Comparison of ENCODE assay signal across 17 cellular contexts in the genomic region with DNA sequence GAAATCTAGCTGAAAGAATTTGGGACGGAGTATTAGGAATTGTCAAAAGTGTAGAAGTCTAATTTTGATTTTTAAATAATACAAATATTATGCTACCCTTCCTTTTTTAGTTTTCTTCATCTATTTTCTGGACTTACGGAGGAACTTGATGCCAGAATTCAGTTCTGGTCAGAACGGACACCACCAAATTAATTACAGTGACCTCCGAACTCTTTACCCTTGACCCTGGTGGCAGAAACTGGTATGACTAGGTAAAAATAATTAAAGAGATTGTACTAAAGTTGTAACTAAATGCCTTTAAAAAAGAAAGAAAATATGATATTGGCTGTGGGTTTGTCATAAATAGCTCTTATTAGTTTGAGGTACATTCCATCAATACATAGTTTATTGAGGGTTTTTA.
DNase-seq lines count a peak whose midpoint lies in the region; ATAC-seq and TF ChIP-seq lines count a peak whose summit lies in the region.
"Had no signal": no experiment of that assay in that cellular context is flagged by ENCODE, and none has a peak within 500 bp of the region (broad histone marks: within the 10 kb centered on the region; RNA-seq: fewer than 3 reads in every experiment).

No MANE protein-coding gene starts in this region.

- no peaks in the 10 kb centered on the region for H3K27me3 ChIP-seq in cardiac muscle cell
- H3K27me3 ChIP-seq in PC-3 (ENCODE audit: low read length), result no peaks in the 10 kb centered on the region
- H3K27me3 ChIP-seq: hepatocyte had no signal

- TF ChIP-seq CTCF in cardiac muscle cell (IDR thresholded peaks at IDR 0.05; ENCODE audit: low read depth, low read length) (peak; percentile 10), PC-3 (conservative IDR thresholded peaks at IDR 0.05; ENCODE audit: low read depth, low read length) (0 out of 2 replicates have a peak, but pooled peaks have one; percentile 34), fibroblast of villous mesenchyme (IDR thresholded peaks at IDR 0.05; ENCODE audit: insufficient read depth, low read depth, low read length) (peak; percentile 24), GM20000 (IDR thresholded peaks at IDR 0.05; ENCODE audit: extremely low read depth, missing control alignments) (no peak)

- ATAC-seq in left cardiac atrium (no peak), PC-3 (no peak)
- ATAC-seq: stimulated activated naive CD8-positive, alpha-beta T cell treated with anti-CD3 and anti-CD28 coated beads, Interleukin-15, amount 100 ng/mL, for 72 hours had no signal

- H3F3A ChIP-seq in PC-3 (ENCODE audit: low read length, unreplicated experiment), result no peaks in the 10 kb centered on the region

- H3K4me1 ChIP-seq in cardiac muscle cell (ENCODE audit: low read depth), result no peaks in the 10 kb centered on the region
- no peaks in the 10 kb centered on the region for H3K4me1 ChIP-seq in PC-3 (ENCODE audit: insufficient read depth, low read length)

- no peak overlapping the region for H2AFZ ChIP-seq in PC-3 (ENCODE audit: low read length)
- H2AFZ ChIP-seq: hepatocyte had no signal

- BruUV-seq in PC-3 (replicated peaks; lab: Mats Ljungman, UMichigan), result no TSS peak

- H3K9me3 ChIP-seq in cardiac muscle cell (ENCODE audit: low read depth), result no peaks in the 10 kb centered on the region
- H3K9me3 ChIP-seq in PC-3 (ENCODE audit: low read length), result no peaks in the 10 kb centered on the region

- H3K4me2 ChIP-seq in PC-3 (ENCODE audit: low read length), result no peak overlapping the region
- H3K4me2 ChIP-seq: hepatocyte had no signal

- no peaks in the 10 kb centered on the region for H3K36me3 ChIP-seq in cardiac muscle cell
- H3K36me3 ChIP-seq in PC-3 (ENCODE audit: low read depth, low read length), result no peaks in the 10 kb centered on the region

- no peaks in the 10 kb centered on the region for H3K79me2 ChIP-seq in PC-3 (ENCODE audit: low read length)
- H3K79me2 ChIP-seq: hepatocyte had no signal

- CTCF ChIA-PET in PC-3 (lab: Charles Lee), result no interaction called here

- intact Hi-C loops in left cardiac atrium (cut with DNase I) (no loop called here), PC-3 (cut with micrococcal nuclease) (loop anchor here (10.0 kb wide), 3 partner anchors 167 to 787 kb away; no protein-coding TSS in a partner anchor), posterior vena cava (cut with DNase I) (no loop called here)

- DNase-seq in cardiac muscle cell (ENCODE audit: low read depth in 1 of 2, low spot score in 1 of 2) (no peak), left cardiac atrium (no peak), PC-3 (no peak), fibroblast of villous mesenchyme (ENCODE audit: low read depth) (no peak), GM19240 (ENCODE audit: insufficient read length, low spot score) (no peak), erythroblast (lab: John Stamatoyannopoulos, UW) (no peak), GM20000 (ENCODE audit: low spot score) (no peak), posterior vena cava (ENCODE audit: low spot score) (no peak)
- DNase-seq: ACHN; activated CD4-positive, alpha-beta memory T cell treated with anti-CD3 and anti-CD28 coated beads, Interleukin-2, amount 10 ng/mL, durations not matched to agents 7 days and 5 days; activated T-cell treated with anti-CD3 and anti-CD28 coated beads, Interleukin-2, amount 50 U/mL, for 48 hours; mesenchymal stem cell; NCI-H1436 treated with DMSO at 0.1 percent for 48 hours; NCI-H2227 treated with DMSO at 0.1 percent for 48 hours; stimulated activated naive CD8-positive, alpha-beta T cell treated with anti-CD3 and anti-CD28 coated beads, Interleukin-15, amount 100 ng/mL, for 72 hours had no signal

- POLR2A ChIA-PET in PC-3 (lab: Charles Lee; ENCODE audit: unreplicated experiment), result no interaction called here

- H3K9me2 ChIP-seq in PC-3 (replicated peaks; ENCODE audit: low read length), result no peaks in the 10 kb centered on the region

- no peaks in the 10 kb centered on the region for H4K20me1 ChIP-seq in PC-3 (ENCODE audit: low read length)

- H3K4me3 ChIP-seq in cardiac muscle cell, result no peak overlapping the region
- no peak overlapping the region for H3K4me3 ChIP-seq in PC-3 (ENCODE audit: low read length)
- no peak overlapping the region for H3K4me3 ChIP-seq in fibroblast of villous mesenchyme (ENCODE audit: low read depth, low read length)
- H3K4me3 ChIP-seq: hepatocyte had no signal

- TF ChIP-seq POLR2A in erythroblast (IDR thresholded peaks at IDR 0.05; ENCODE audit: low read length), result no peak

- H3K27ac ChIP-seq in cardiac muscle cell (no peak overlapping the region), PC-3 (ENCODE audit: low read length) (no peak overlapping the region)
- H3K27ac ChIP-seq: hepatocyte, VCaP had no signal

- H3K9ac ChIP-seq in PC-3 (ENCODE audit: low read length), result no peak overlapping the region
